In the genomic region with DNA sequence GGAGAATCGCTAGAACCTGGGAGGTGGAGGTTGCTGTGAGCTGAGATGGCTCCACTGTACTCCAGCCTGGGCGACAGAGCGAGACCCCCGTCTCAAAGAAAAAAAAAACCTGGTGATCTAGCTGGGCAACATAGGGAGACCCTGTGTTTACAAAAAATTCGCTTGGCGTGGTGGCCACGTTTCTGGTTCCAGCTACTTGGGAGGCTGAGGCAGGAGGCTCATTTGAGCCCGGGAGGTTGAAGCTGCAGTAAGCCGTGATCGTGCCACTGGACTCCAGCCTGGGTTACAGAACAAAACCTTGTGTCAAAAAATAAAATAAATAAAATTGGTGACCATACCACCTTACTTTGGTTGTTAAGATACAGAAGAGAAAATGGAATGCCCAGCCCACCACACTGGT, we compare ENCODE assay signal across 24 cellular contexts. TPM values are rescaled to one million over a fixed set of nuclear protein-coding genes. Genes with fewer than 3 reads are reported as not detected.
A peak's percentile ranks its signal among the peaks of the same experiment; 100 is the strongest.
DNase-seq lines count a peak whose midpoint lies in the region; ATAC-seq and TF ChIP-seq lines count a peak whose summit lies in the region.
"Had no signal": no experiment of that assay in that cellular context is flagged by ENCODE, and none has a peak within 500 bp of the region (broad histone marks: within the 10 kb centered on the region; RNA-seq: fewer than 3 reads in every experiment).

No MANE protein-coding gene starts in this region.

- no peak for ATAC-seq in activated naive CD8-positive, alpha-beta T cell treated with anti-CD3 and anti-CD28 coated beads, Interleukin-2, amount 50 U/mL, for 24 hours
- ATAC-seq in GM21825 (IDR thresholded peaks at IDR 0.05; ENCODE audit: unreplicated experiment): no peak
- ATAC-seq in activated CD4-positive, CD25-positive, alpha-beta regulatory T cell treated with anti-CD3 and anti-CD28 coated beads, Interleukin-2, amount 50 U/mL, for 24 hours: no peak
- ATAC-seq: gastroesophageal sphincter, Panc1, right cardiac atrium, SK-N-SH treated with all-trans-retinoic acid at 6 μM for 48 hours had no signal

- H3K27ac ChIP-seq in H9 (ENCODE audit: insufficient read length, low read depth, low read length): no peak overlapping the region
- H3K27ac ChIP-seq: 22Rv1, C4-2B, colonic mucosa, gastroesophageal sphincter, thoracic aorta had no signal

- no peak overlapping the region for H2BK5ac ChIP-seq in H9 (ENCODE audit: insufficient read length, low read length)

- H3K4me1 Mint-ChIP-seq in T-helper 1 cell treated with Interleukin-12 subunit alpha and Interleukin-12 subunit beta and Interleukin-4 antibody, amounts not matched to agents 30 μg/mL and 1 μg/mL, for 36 hours (ENCODE audit: low read depth): peaks cover 12% of the 10 kb centered on the region
- H3K4me1 Mint-ChIP-seq in H9 (peaks cover 14 to 27% of the 10 kb centered on the region in 2 experiments), nephron progenitor cell (peaks cover 29% of the 10 kb centered on the region)
- peaks cover 33% of the 10 kb centered on the region for H3K4me1 Mint-ChIP-seq in activated naive CD8-positive, alpha-beta T cell treated with anti-CD3 and anti-CD28 coated beads, Interleukin-2, amount 50 U/mL, for 24 hours

- H3K18ac ChIP-seq in H9 (ENCODE audit: insufficient read length, low read depth, low read length): no peak overlapping the region

- no peak overlapping the region for H2BK120ac ChIP-seq in H9 (ENCODE audit: low read depth, low read length, poor library complexity, severe bottlenecking)

- no peaks in the 10 kb centered on the region for H3K27me3 Mint-ChIP-seq in T-helper 1 cell treated with Interleukin-12 subunit alpha and Interleukin-12 subunit beta and Interleukin-4 antibody, amounts not matched to agents 30 μg/mL and 1 μg/mL, for 36 hours (ENCODE audit: low read depth)
- peaks cover 30% of the 10 kb centered on the region for H3K27me3 Mint-ChIP-seq in H9 (ENCODE audit: low read depth)
- H3K27me3 Mint-ChIP-seq in activated naive CD8-positive, alpha-beta T cell treated with anti-CD3 and anti-CD28 coated beads, Interleukin-2, amount 50 U/mL, for 24 hours: peaks cover 3% of the 10 kb centered on the region
- H3K27me3 Mint-ChIP-seq in nephron progenitor cell (ENCODE audit: low read depth, poor library complexity): peaks cover 3% of the 10 kb centered on the region

- no peak overlapping the region for H2AFZ ChIP-seq in H9 (ENCODE audit: low read length)

- no peak for TF ChIP-seq CTCF in H9 (conservative IDR thresholded peaks at IDR 0.05)
- TF ChIP-seq CTCF in nephron progenitor cell (IDR thresholded peaks at IDR 0.05): no peak

- no peak overlapping the region for H2AK5ac ChIP-seq in H9 (ENCODE audit: insufficient read length, low read length)

- no peak overlapping the region for H2BK15ac ChIP-seq in H9 (ENCODE audit: low read depth, low read length)

- H4K8ac ChIP-seq in H9 (replicated peaks; ENCODE audit: insufficient read length, low read depth, low read length): no peak overlapping the region

- H3K4me2 ChIP-seq in H9 (ENCODE audit: insufficient read depth, insufficient read length, low read length): no peak overlapping the region

- no peak overlapping the region for H3K14ac ChIP-seq in H9 (ENCODE audit: insufficient read depth, low read length)

- H3K4ac ChIP-seq in H9 (ENCODE audit: low read depth, low read length): no peak overlapping the region

- no peaks in the 10 kb centered on the region for H3K27me3 ChIP-seq in H9 (ENCODE audit: insufficient read depth, low read length)
- H3K27me3 ChIP-seq: colonic mucosa, gastroesophageal sphincter, MG63 had no signal

- H3K36me3 Mint-ChIP-seq in T-helper 1 cell treated with Interleukin-12 subunit alpha and Interleukin-12 subunit beta and Interleukin-4 antibody, amounts not matched to agents 30 μg/mL and 1 μg/mL, for 36 hours (ENCODE audit: low read depth): peaks cover 21% of the 10 kb centered on the region
- H3K36me3 Mint-ChIP-seq in H9 (ENCODE audit: insufficient read depth in 1 of 3, low read depth in 3 of 3) (peaks cover 23 to 26% (median 25%) of the 10 kb centered on the region in 3 experiments), nephron progenitor cell (ENCODE audit: low read depth) (peaks cover 22% of the 10 kb centered on the region)
- peaks cover 26% of the 10 kb centered on the region for H3K36me3 Mint-ChIP-seq in activated naive CD8-positive, alpha-beta T cell treated with anti-CD3 and anti-CD28 coated beads, Interleukin-2, amount 50 U/mL, for 24 hours (ENCODE audit: low read depth)

- H3K4me3 Mint-ChIP-seq in T-helper 1 cell treated with Interleukin-12 subunit alpha and Interleukin-12 subunit beta and Interleukin-4 antibody, amounts not matched to agents 30 μg/mL and 1 μg/mL, for 36 hours: peak overlapping the region; percentile 48
- H3K4me3 Mint-ChIP-seq in H9: peak overlapping the region; percentile 54 to 71; a peak in 3 of 5 replicates
- H3K4me3 Mint-ChIP-seq in activated naive CD8-positive, alpha-beta T cell treated with anti-CD3 and anti-CD28 coated beads, Interleukin-2, amount 50 U/mL, for 24 hours: peak overlapping the region; percentile 65
- H3K4me3 Mint-ChIP-seq in nephron progenitor cell: peak overlapping the region; percentile 60

- H3K9me3 ChIP-seq in H9 (ENCODE audit: control insufficient read depth, low read depth, low read length): no peaks in the 10 kb centered on the region
- H3K9me3 ChIP-seq: colonic mucosa, gastroesophageal sphincter, MG63, thoracic aorta had no signal

- no peak overlapping the region for H3K23ac ChIP-seq in H9 (ENCODE audit: insufficient read length, low read depth, low read length)

- H3T11ph ChIP-seq in H9 (ENCODE audit: low read length): no peak overlapping the region

- H2BK20ac ChIP-seq in H9 (ENCODE audit: low read depth, low read length, poor library complexity, severe bottlenecking): no peak overlapping the region

- peaks cover 2% of the 10 kb centered on the region for H4K20me1 ChIP-seq in H9 (ENCODE audit: control insufficient read depth, insufficient read depth, insufficient read length)

- H3K79me1 ChIP-seq in H9 (ENCODE audit: insufficient read depth, low read depth, low read length, poor library complexity, severe bottlenecking): peaks cover 9% of the 10 kb centered on the region

- H2BK12ac ChIP-seq in H9 (ENCODE audit: insufficient read length, low read depth, low read length): no peak overlapping the region

- no peak for DNase-seq in T-helper 1 cell
- DNase-seq in H9: peak; percentile 14
- DNase-seq in activated naive CD8-positive, alpha-beta T cell treated with anti-CD3 and anti-CD28 coated beads, Interleukin-2, amount 50 U/mL, for 24 hours: no peak
- DNase-seq in nephron progenitor cell: no peak
- no peak for DNase-seq in iPS-NIHi11 (ENCODE audit: low spot score)
- DNase-seq: aorta; colonic mucosa; DND-41; GOT3; MG63; NCI-H1930; NCI-H526; right cardiac atrium; stimulated activated CD4-positive, alpha-beta T cell treated with anti-CD3 and anti-CD28 coated beads, Interleukin-1b, Interleukin-23, amount 100 ng/mL, for 48 hours had no signal

- no peak overlapping the region for H4K5ac ChIP-seq in H9 (ENCODE audit: insufficient read length, low read depth, low read length)

- peaks cover 10% of the 10 kb centered on the region for H3K23me2 ChIP-seq in H9 (ENCODE audit: insufficient read length, low read depth, low read length, poor library complexity, severe bottlenecking)

- H3K79me2 ChIP-seq in H9 (ENCODE audit: insufficient read depth, low read length): peaks cover 21% of the 10 kb centered on the region

- H3K56ac ChIP-seq in H9 (ENCODE audit: insufficient read length, low read depth, low read length): no peak overlapping the region

- no CpG with 5 or more reads among the region's 10 CpGs for WGBS in H9 (ENCODE audit: extremely low coverage, insufficient read length, low lambda C conversion rate)

- H4K91ac ChIP-seq in H9 (ENCODE audit: insufficient read length, low read depth, low read length): no peak overlapping the region

- no peak overlapping the region for H3K27ac Mint-ChIP-seq in T-helper 1 cell treated with Interleukin-12 subunit alpha and Interleukin-12 subunit beta and Interleukin-4 antibody, amounts not matched to agents 30 μg/mL and 1 μg/mL, for 36 hours
- H3K27ac Mint-ChIP-seq in H9 (no peak overlapping the region), nephron progenitor cell (no peak overlapping the region)
- no peak overlapping the region for H3K27ac Mint-ChIP-seq in activated naive CD8-positive, alpha-beta T cell treated with anti-CD3 and anti-CD28 coated beads, Interleukin-2, amount 50 U/mL, for 24 hours

- H3K9ac ChIP-seq in H9 (ENCODE audit: extremely low read depth, insufficient read length, low read length): no peak overlapping the region

- H3K4me1 ChIP-seq in H9 (ENCODE audit: insufficient read depth, low read length): no peaks in the 10 kb centered on the region; the same call in 1 of the 2 replicates

- no peaks in the 10 kb centered on the region for H3K9me3 Mint-ChIP-seq in T-helper 1 cell treated with Interleukin-12 subunit alpha and Interleukin-12 subunit beta and Interleukin-4 antibody, amounts not matched to agents 30 μg/mL and 1 μg/mL, for 36 hours
- H3K9me3 Mint-ChIP-seq in H9: peaks cover 2 to 7% of the 10 kb centered on the region in 2 experiments; a peak in 4 of 5 replicates
- no peaks in the 10 kb centered on the region for H3K9me3 Mint-ChIP-seq in activated naive CD8-positive, alpha-beta T cell treated with anti-CD3 and anti-CD28 coated beads, Interleukin-2, amount 50 U/mL, for 24 hours
- H3K9me3 Mint-ChIP-seq in nephron progenitor cell: no peaks in the 10 kb centered on the region

RNA-seq across cellular contexts. Expression of a gene that starts 1.8 kb away (rescaled TPM):
- 547 and 557 TPM in 2 replicates for total RNA-seq in H9 (2021)

RNA-seq across cellular contexts. Expression of a gene that starts 15.4 kb away (rescaled TPM):
- not detected in 2 replicates for total RNA-seq in H9 (2021)
- total RNA-seq: aorta, colonic mucosa, gastroesophageal sphincter, liver, right cardiac atrium, thoracic aorta had no signal

RNA-seq across cellular contexts. Expression of a gene that starts 30.1 kb away (rescaled TPM):
- total RNA-seq in H9 (2021): 40.9 and 48.8 TPM in 2 replicates

RNA-seq across cellular contexts. Expression of a gene that starts 48.9 kb away (rescaled TPM):
- 232 and 240 TPM in 2 replicates for total RNA-seq in H9 (2021)
